Comparison of ENCODE assay signal across 8 cellular contexts in the genomic region with DNA sequence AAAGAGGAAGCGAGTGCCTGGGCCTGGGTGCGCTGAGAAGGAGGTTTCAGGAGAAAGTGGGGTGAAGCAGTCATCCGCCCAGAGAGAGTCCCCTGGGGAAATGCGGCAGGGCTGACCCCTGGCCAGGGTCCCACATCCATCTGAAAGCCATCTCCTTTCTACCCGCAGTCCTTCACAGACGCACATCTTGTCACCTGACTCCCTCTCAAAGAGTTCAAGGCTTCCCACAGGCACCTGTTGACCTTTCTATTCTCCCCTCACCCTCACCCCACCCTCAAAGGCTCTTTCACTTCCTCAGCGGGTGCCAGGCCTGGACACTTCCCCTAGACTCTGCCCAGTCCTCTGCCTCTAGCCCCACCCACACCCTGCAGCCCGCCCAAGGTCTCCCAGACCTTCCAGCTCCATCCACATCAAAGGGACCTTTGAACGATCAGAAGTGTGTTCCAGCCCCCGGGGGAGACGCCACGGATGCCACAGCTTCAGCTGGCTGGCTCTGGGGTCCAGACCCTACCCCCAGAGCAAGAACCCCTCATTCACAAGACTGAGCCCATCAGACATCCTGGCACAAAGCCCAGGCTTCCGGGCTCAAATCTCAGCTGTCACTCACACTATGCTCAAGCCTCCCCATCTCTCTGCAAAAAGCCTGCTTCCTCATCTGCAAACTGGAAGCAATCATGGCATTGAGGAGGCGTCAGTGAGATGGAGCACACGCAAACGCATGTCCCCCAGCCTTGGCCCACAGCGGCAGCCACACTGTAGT. TPM values are rescaled to one million over a fixed set of nuclear protein-coding genes. Genes with fewer than 3 reads are reported as not detected.
DNase-seq lines count a peak whose midpoint lies in the region; ATAC-seq lines count a peak whose summit lies in the region.

No MANE protein-coding gene starts in this region.

- H3K27ac Mint-ChIP-seq in natural killer cell treated with Interleukin-12 subunit alpha and Interleukin-12 subunit beta and Interleukin-15 and Interleukin-18, amount 100 ng/mL, for 72 hours = peak overlapping the region; percentile 62 to 86

- peak; percentile 86 for DNase-seq in SKM-1 (lab: John Stamatoyannopoulos, UW; ENCODE audit: unreplicated experiment)
- peak; percentile 79 for DNase-seq in dermis blood vessel endothelial cell
- DNase-seq in natural killer cell treated with Interleukin-12 subunit alpha and Interleukin-12 subunit beta and Interleukin-15 and Interleukin-18, amount 100 ng/mL, for 72 hours (ENCODE audit: low spot score) = no peak
- DNase-seq in NCI-H146 treated with DMSO at 0.1 percent for 48 hours (lab: John Stamatoyannopoulos, UW; ENCODE audit: unreplicated experiment) = no peak
- DNase-seq in LoVo (ENCODE audit: low spot score) = no peak

- H3K9me3 Mint-ChIP-seq in natural killer cell treated with Interleukin-12 subunit alpha and Interleukin-12 subunit beta and Interleukin-15 and Interleukin-18, amount 100 ng/mL, for 72 hours = no peaks in the 10 kb centered on the region

- H3K4me3 ChIP-seq in BLaER1 treated with 17β-estradiol and CSF1 and Interleukin-3, amounts not matched to agents 10 nM and 100 nM = peak overlapping the region in 8 of 10 experiments; percentile 2 to 78 (median 68); a peak in 13 of 20 replicates

- H4K20me1 ChIP-seq in BLaER1 treated with 17β-estradiol and CSF1 and Interleukin-3, amounts not matched to agents 10 nM and 100 nM = peaks cover 0 to 50% (median 28%) of the 10 kb centered on the region in 11 experiments; a peak in 16 of 22 replicates

- peaks cover 57 to 85% (median 66%) of the 10 kb centered on the region in 10 experiments for H3K4me1 ChIP-seq in BLaER1 treated with 17β-estradiol and CSF1 and Interleukin-3, amounts not matched to agents 10 nM and 100 nM

- no peaks in the 10 kb centered on the region for H3K36me3 Mint-ChIP-seq in natural killer cell treated with Interleukin-12 subunit alpha and Interleukin-12 subunit beta and Interleukin-15 and Interleukin-18, amount 100 ng/mL, for 72 hours

- H3K4me2 ChIP-seq in BLaER1 treated with 17β-estradiol and CSF1 and Interleukin-3, amounts not matched to agents 10 nM and 100 nM = peak overlapping the region; percentile 95 to 100 (median 97)

- H3K27ac ChIP-seq in BLaER1 treated with 17β-estradiol and CSF1 and Interleukin-3, amounts not matched to agents 10 nM and 100 nM = peak overlapping the region in 10 of 11 experiments; percentile 6 to 99 (median 88); a peak in 17 of 22 replicates

- peak overlapping the region in 10 of 11 experiments; percentile 10 to 98 (median 82); a peak in 15 of 22 replicates for H3K9ac ChIP-seq in BLaER1 treated with 17β-estradiol and CSF1 and Interleukin-3, amounts not matched to agents 10 nM and 100 nM

- ATAC-seq in GM19043 (IDR thresholded peaks at IDR 0.05; ENCODE audit: low read depth, unreplicated experiment) (peak; percentile 55), HG03095 (IDR thresholded peaks at IDR 0.05; ENCODE audit: unreplicated experiment) (peak; percentile 41)
- peak; percentile 43 to 46 for ATAC-seq in natural killer cell treated with Interleukin-12 subunit alpha and Interleukin-12 subunit beta and Interleukin-15 and Interleukin-18, amount 100 ng/mL, for 72 hours

- no peaks in the 10 kb centered on the region for H3K27me3 Mint-ChIP-seq in natural killer cell treated with Interleukin-12 subunit alpha and Interleukin-12 subunit beta and Interleukin-15 and Interleukin-18, amount 100 ng/mL, for 72 hours

- peaks cover 30 to 33% of the 10 kb centered on the region in 2 donors for H3K4me1 Mint-ChIP-seq in natural killer cell treated with Interleukin-12 subunit alpha and Interleukin-12 subunit beta and Interleukin-15 and Interleukin-18, amount 100 ng/mL, for 72 hours (ENCODE audit: low read depth in 2 of 2)

- H3K9me3 ChIP-seq in BLaER1 treated with 17β-estradiol and CSF1 and Interleukin-3, amounts not matched to agents 10 nM and 100 nM (replicated peaks in 1 of 11) = no peaks in the 10 kb centered on the region

- peaks cover 0 to 22% (median 15%) of the 10 kb centered on the region in 11 experiments; a peak in 16 of 22 replicates for H3K27me3 ChIP-seq in BLaER1 treated with 17β-estradiol and CSF1 and Interleukin-3, amounts not matched to agents 10 nM and 100 nM

- H3K36me3 ChIP-seq in BLaER1 treated with 17β-estradiol and CSF1 and Interleukin-3, amounts not matched to agents 10 nM and 100 nM = peaks cover 0 to 44% (median 0%) of the 10 kb centered on the region in 11 experiments; a peak in 10 of 22 replicates

- peak overlapping the region; percentile 79 for H3K4me3 Mint-ChIP-seq in natural killer cell treated with Interleukin-12 subunit alpha and Interleukin-12 subunit beta and Interleukin-15 and Interleukin-18, amount 100 ng/mL, for 72 hours

RNA-seq across cellular contexts. Expression of a gene that starts 2.1 kb away (rescaled TPM):
- total RNA-seq in dermis blood vessel endothelial cell = 250 and 566 TPM in 2 replicates
- 10 to 100 TPM; 19.2 to 32.8 TPM for total RNA-seq in natural killer cell treated with Interleukin-12 subunit alpha and Interleukin-12 subunit beta and Interleukin-15 and Interleukin-18, amount 100 ng/mL, for 72 hours

RNA-seq across cellular contexts. Expression of a gene that starts 14.3 kb away (rescaled TPM):
- not detected in 2 replicates for total RNA-seq in dermis blood vessel endothelial cell
- not detected for total RNA-seq in natural killer cell treated with Interleukin-12 subunit alpha and Interleukin-12 subunit beta and Interleukin-15 and Interleukin-18, amount 100 ng/mL, for 72 hours

RNA-seq across cellular contexts. Expression of a gene that starts 23.9 kb away (rescaled TPM):
- 53.4 and 66.6 TPM in 2 replicates for total RNA-seq in dermis blood vessel endothelial cell
- total RNA-seq in natural killer cell treated with Interleukin-12 subunit alpha and Interleukin-12 subunit beta and Interleukin-15 and Interleukin-18, amount 100 ng/mL, for 72 hours = 100 to 1,000 TPM in 1 of 2 donors, 10 to 100 TPM in 1; 89.1 to 106 TPM

RNA-seq across cellular contexts. Expression of a gene that starts 27.2 kb away (rescaled TPM):
- 41.8 and 42.7 TPM in 2 replicates for total RNA-seq in dermis blood vessel endothelial cell
- 10 to 100 TPM; 62.2 to 72.3 TPM for total RNA-seq in natural killer cell treated with Interleukin-12 subunit alpha and Interleukin-12 subunit beta and Interleukin-15 and Interleukin-18, amount 100 ng/mL, for 72 hours

RNA-seq across cellular contexts. Expression of a gene that starts 37.6 kb away (rescaled TPM):
- 75.9 and 93.8 TPM in 2 replicates for total RNA-seq in dermis blood vessel endothelial cell
- total RNA-seq in natural killer cell treated with Interleukin-12 subunit alpha and Interleukin-12 subunit beta and Interleukin-15 and Interleukin-18, amount 100 ng/mL, for 72 hours = 10 to 100 TPM; 82.8 to 89.0 TPM

Comparison
In these comparisons a context has a peak if more than half of its experiments do, and no peak if none do; other contexts are left out.
1. DNase-seq: peak in SKM-1 (single experiment) and dermis blood vessel endothelial cell (single experiment); none in natural killer cell treated with Interleukin-12 subunit alpha and Interleukin-12 subunit beta and Interleukin-15 and Interleukin-18, amount 100 ng/mL, for 72 hours (single experiment), NCI-H146 treated with DMSO at 0.1 percent for 48 hours (single experiment) and LoVo (single experiment).
2. Peak in every context shown above with its lines, with median percentiles within 50 percentile points of each other: ATAC-seq.